Comparison of ENCODE assay signal across 9 cellular contexts in genomic region chr5:179649304-179649703, GRCh38. TPM values are rescaled to one million over a fixed set of nuclear protein-coding genes. Genes with fewer than 3 reads are reported as not detected.
"Had no signal": no experiment of that assay in that cellular context is flagged by ENCODE, and none has a peak within 500 bp of the region (broad histone marks: within the 10 kb centered on the region; RNA-seq: fewer than 3 reads in every experiment).

No MANE protein-coding gene starts in this region.

RNA-seq across cellular contexts. Expression of gene CBY3, which starts 31.5 kb away (rescaled TPM):
- total RNA-seq: OCI-LY7, PC-9, Peyer's patch, Right ventricle myocardium inferior, Right ventricle myocardium superior, RPMI7951, SJSA1, SK-MEL-5 had no signal
- polyA plus RNA-seq: SK-N-SH had no signal
